1 cellular context compared by ENCODE assay signal in genomic region chr7:77460057-77460486, GRCh38.
TF ChIP-seq lines count a peak whose summit lies in the region.

No MANE protein-coding gene starts in this region.

TF ChIP-seq in HepG2, 621 proteins besides CTCF, POLR2A, EP300 and RAD21 (continues in another document):
- TF ChIP-seq ZNF7 (CRISPR knock-in tag; IDR thresholded peaks at IDR 0.05) = no peak
- no peak for TF ChIP-seq POGZ (CRISPR knock-in tag; IDR thresholded peaks at IDR 0.05)
- no peak for TF ChIP-seq ZNF362 (CRISPR knock-in tag; IDR thresholded peaks at IDR 0.05; ENCODE audit: borderline replicate concordance)
- no peak for TF ChIP-seq HDAC1 (CRISPR knock-in tag; IDR thresholded peaks at IDR 0.05)
- no peak for TF ChIP-seq ZUFSP (CRISPR knock-in tag; IDR thresholded peaks at IDR 0.05; ENCODE audit: borderline replicate concordance)
- no peak for TF ChIP-seq ZFY (CRISPR knock-in tag; IDR thresholded peaks at IDR 0.05)
- TF ChIP-seq ZNF780A (CRISPR knock-in tag; IDR thresholded peaks at IDR 0.05) = no peak
- TF ChIP-seq FOXP1 (IDR thresholded peaks at IDR 0.05) = no peak
- TF ChIP-seq FOXP1 (CRISPR knock-in tag; IDR thresholded peaks at IDR 0.05) = peak; percentile 66; the same call in 1 of the 2 replicates
- TF ChIP-seq TOE1 (CRISPR knock-in tag; IDR thresholded peaks at IDR 0.05) = no peak
- TF ChIP-seq AKNA (CRISPR knock-in tag; IDR thresholded peaks at IDR 0.05; ENCODE audit: borderline replicate concordance) = no peak
- no peak for TF ChIP-seq PTBP1 (IDR thresholded peaks at IDR 0.05; ENCODE audit: low read depth, low read length, poor library complexity, severe bottlenecking)
- no peak for TF ChIP-seq SOX6 (IDR thresholded peaks at IDR 0.05)
- TF ChIP-seq SOX6 (CRISPR knock-in tag; IDR thresholded peaks at IDR 0.05) = peak; percentile 34; the same call in 1 of the 2 replicates
- no peak for TF ChIP-seq SP1 (IDR thresholded peaks at IDR 0.05)
- TF ChIP-seq SP1 (CRISPR knock-in tag; IDR thresholded peaks at IDR 0.05) = no peak
- TF ChIP-seq GPBP1L1 (CRISPR knock-in tag; IDR thresholded peaks at IDR 0.05) = no peak
- TF ChIP-seq SP5 (CRISPR knock-in tag; IDR thresholded peaks at IDR 0.05; ENCODE audit: borderline replicate concordance, low read depth) = no peak
- TF ChIP-seq SOX13 (IDR thresholded peaks at IDR 0.05) = no peak
- TF ChIP-seq SOX13 (CRISPR knock-in tag; conservative IDR thresholded peaks at IDR 0.05 in 1 of 2, IDR thresholded peaks at IDR 0.05 in 1 of 2) = peak in 1 of 2 experiments; percentile 75; a peak in 2 of 4 replicates
- TF ChIP-seq ARID5B (CRISPR knock-in tag; IDR thresholded peaks at IDR 0.05) = peak; percentile 48; the same call in 1 of the 2 replicates
- no peak for TF ChIP-seq TERF1 (CRISPR knock-in tag; IDR thresholded peaks at IDR 0.05)
- TF ChIP-seq TEAD3 (CRISPR knock-in tag; optimal IDR thresholded peaks at IDR 0.05; ENCODE audit: borderline replicate concordance) = peak; percentile 22
- no peak for TF ChIP-seq ZNF670 (CRISPR knock-in tag; IDR thresholded peaks at IDR 0.05; ENCODE audit: borderline replicate concordance)
- TF ChIP-seq MED1 (CRISPR knock-in tag; IDR thresholded peaks at IDR 0.05) = no peak
- TF ChIP-seq ATF1 (CRISPR knock-in tag; IDR thresholded peaks at IDR 0.05) = no peak
- no peak for TF ChIP-seq ZNF44 (CRISPR knock-in tag; IDR thresholded peaks at IDR 0.05)
- TF ChIP-seq MAF1 (CRISPR knock-in tag; IDR thresholded peaks at IDR 0.05; ENCODE audit: borderline replicate concordance) = no peak
- no peak for TF ChIP-seq ZFP36 (IDR thresholded peaks at IDR 0.05; ENCODE audit: borderline replicate concordance, low read depth, low read length, partially characterized antibody)
- TF ChIP-seq SIX1 (CRISPR knock-in tag; IDR thresholded peaks at IDR 0.05; ENCODE audit: borderline replicate concordance) = no peak
- no peak for TF ChIP-seq ZNF180 (CRISPR knock-in tag; IDR thresholded peaks at IDR 0.05; ENCODE audit: borderline replicate concordance, low read depth)
- no peak for TF ChIP-seq HCFC1 (IDR thresholded peaks at IDR 0.05; ENCODE audit: low read depth, low read length)
- TF ChIP-seq ZNF34 (CRISPR knock-in tag; IDR thresholded peaks at IDR 0.05; ENCODE audit: borderline replicate concordance) = no peak
- TF ChIP-seq IRX3 (CRISPR knock-in tag; IDR thresholded peaks at IDR 0.05; ENCODE audit: borderline replicate concordance, low read depth) = no peak
- no peak for TF ChIP-seq NFATC3 (CRISPR knock-in tag; IDR thresholded peaks at IDR 0.05)
- TF ChIP-seq ZNF704 (CRISPR knock-in tag; IDR thresholded peaks at IDR 0.05; ENCODE audit: borderline replicate concordance) = no peak
- no peak for TF ChIP-seq ZNF841 (CRISPR knock-in tag; IDR thresholded peaks at IDR 0.05; ENCODE audit: borderline replicate concordance)
- TF ChIP-seq ZFYVE20 (CRISPR knock-in tag; IDR thresholded peaks at IDR 0.05; ENCODE audit: borderline replicate concordance, low read depth) = no peak
- no peak for TF ChIP-seq ZNF550 (CRISPR knock-in tag; IDR thresholded peaks at IDR 0.05; ENCODE audit: borderline replicate concordance)
- peak; percentile 18; the same call in 1 of the 2 replicates for TF ChIP-seq PPARG (CRISPR knock-in tag; conservative IDR thresholded peaks at IDR 0.05)
- TF ChIP-seq ZNF253 (CRISPR knock-in tag; IDR thresholded peaks at IDR 0.05; ENCODE audit: borderline replicate concordance) = no peak
- no peak for TF ChIP-seq HOXA5 (CRISPR knock-in tag; IDR thresholded peaks at IDR 0.05)
- TF ChIP-seq NR0B2 (CRISPR knock-in tag; IDR thresholded peaks at IDR 0.05) = no peak
- TF ChIP-seq TSC22D2 (CRISPR knock-in tag; IDR thresholded peaks at IDR 0.05; ENCODE audit: borderline replicate concordance) = no peak
- peak; percentile 53 for TF ChIP-seq FOXA3 (CRISPR knock-in tag; IDR thresholded peaks at IDR 0.05)
- TF ChIP-seq ZNF557 (CRISPR knock-in tag; IDR thresholded peaks at IDR 0.05) = no peak
- TF ChIP-seq ZNF746 (CRISPR knock-in tag; IDR thresholded peaks at IDR 0.05) = no peak
- TF ChIP-seq ZBTB26 (CRISPR knock-in tag; IDR thresholded peaks at IDR 0.05; ENCODE audit: borderline replicate concordance) = no peak
- TF ChIP-seq ZNF451 (CRISPR knock-in tag; IDR thresholded peaks at IDR 0.05) = no peak
- no peak for TF ChIP-seq ZNF335 (CRISPR knock-in tag; IDR thresholded peaks at IDR 0.05)
- no peak for TF ChIP-seq SMARCC2 (IDR thresholded peaks at IDR 0.05)
- no peak for TF ChIP-seq ZNF781 (CRISPR knock-in tag; IDR thresholded peaks at IDR 0.05; ENCODE audit: borderline replicate concordance, not compliant biosample characterization)
- TF ChIP-seq FOXK1 (CRISPR knock-in tag; IDR thresholded peaks at IDR 0.05; ENCODE audit: borderline replicate concordance, low read depth) = no peak
